In the genomic region with DNA sequence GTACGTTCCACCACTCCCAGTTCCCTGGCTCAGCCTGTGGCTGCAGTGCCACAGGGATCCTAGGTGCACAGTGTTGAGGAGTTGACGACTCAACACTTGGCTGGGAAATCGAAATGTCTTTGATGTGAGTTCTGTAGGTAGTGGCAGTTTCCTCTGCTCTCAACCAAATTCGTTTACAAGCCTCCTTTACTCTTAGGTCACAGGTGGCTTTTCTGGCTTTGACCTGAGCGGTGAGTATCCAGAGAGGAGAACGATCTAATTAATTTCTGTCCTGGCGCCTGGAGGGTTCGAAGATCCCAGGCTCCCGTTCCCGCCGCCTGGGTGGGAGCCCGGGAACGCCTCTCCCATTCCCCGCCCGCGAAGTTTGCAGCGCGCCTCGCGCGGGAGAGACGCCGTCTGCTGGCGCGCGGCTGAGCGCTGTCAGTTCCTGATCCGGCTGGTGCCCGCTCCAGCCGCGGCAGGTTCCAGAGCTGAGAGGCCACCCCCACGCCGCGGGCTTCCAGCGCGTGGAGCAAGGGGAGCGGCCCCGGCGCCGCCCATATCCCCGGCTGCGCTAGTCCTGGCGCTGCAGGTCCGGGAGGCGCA, we compare ENCODE assay signal across 1 cellular context.
TF ChIP-seq lines count a peak whose summit lies in the region.

A gene with protein sequence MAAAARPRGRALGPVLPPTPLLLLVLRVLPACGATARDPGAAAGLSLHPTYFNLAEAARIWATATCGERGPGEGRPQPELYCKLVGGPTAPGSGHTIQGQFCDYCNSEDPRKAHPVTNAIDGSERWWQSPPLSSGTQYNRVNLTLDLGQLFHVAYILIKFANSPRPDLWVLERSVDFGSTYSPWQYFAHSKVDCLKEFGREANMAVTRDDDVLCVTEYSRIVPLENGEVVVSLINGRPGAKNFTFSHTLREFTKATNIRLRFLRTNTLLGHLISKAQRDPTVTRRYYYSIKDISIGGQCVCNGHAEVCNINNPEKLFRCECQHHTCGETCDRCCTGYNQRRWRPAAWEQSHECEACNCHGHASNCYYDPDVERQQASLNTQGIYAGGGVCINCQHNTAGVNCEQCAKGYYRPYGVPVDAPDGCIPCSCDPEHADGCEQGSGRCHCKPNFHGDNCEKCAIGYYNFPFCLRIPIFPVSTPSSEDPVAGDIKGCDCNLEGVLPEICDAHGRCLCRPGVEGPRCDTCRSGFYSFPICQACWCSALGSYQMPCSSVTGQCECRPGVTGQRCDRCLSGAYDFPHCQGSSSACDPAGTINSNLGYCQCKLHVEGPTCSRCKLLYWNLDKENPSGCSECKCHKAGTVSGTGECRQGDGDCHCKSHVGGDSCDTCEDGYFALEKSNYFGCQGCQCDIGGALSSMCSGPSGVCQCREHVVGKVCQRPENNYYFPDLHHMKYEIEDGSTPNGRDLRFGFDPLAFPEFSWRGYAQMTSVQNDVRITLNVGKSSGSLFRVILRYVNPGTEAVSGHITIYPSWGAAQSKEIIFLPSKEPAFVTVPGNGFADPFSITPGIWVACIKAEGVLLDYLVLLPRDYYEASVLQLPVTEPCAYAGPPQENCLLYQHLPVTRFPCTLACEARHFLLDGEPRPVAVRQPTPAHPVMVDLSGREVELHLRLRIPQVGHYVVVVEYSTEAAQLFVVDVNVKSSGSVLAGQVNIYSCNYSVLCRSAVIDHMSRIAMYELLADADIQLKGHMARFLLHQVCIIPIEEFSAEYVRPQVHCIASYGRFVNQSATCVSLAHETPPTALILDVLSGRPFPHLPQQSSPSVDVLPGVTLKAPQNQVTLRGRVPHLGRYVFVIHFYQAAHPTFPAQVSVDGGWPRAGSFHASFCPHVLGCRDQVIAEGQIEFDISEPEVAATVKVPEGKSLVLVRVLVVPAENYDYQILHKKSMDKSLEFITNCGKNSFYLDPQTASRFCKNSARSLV (N-terminal part only) (plus strand): TSS at position 423 of the 585 bp plus-strand sequence. CDS start 231 bp downstream, outside the sequence.

TF ChIP-seq in GM23338, 12 proteins besides CTCF, POLR2A, EP300 and RAD21 (continued from another document):
- TF ChIP-seq, protein P1, sequence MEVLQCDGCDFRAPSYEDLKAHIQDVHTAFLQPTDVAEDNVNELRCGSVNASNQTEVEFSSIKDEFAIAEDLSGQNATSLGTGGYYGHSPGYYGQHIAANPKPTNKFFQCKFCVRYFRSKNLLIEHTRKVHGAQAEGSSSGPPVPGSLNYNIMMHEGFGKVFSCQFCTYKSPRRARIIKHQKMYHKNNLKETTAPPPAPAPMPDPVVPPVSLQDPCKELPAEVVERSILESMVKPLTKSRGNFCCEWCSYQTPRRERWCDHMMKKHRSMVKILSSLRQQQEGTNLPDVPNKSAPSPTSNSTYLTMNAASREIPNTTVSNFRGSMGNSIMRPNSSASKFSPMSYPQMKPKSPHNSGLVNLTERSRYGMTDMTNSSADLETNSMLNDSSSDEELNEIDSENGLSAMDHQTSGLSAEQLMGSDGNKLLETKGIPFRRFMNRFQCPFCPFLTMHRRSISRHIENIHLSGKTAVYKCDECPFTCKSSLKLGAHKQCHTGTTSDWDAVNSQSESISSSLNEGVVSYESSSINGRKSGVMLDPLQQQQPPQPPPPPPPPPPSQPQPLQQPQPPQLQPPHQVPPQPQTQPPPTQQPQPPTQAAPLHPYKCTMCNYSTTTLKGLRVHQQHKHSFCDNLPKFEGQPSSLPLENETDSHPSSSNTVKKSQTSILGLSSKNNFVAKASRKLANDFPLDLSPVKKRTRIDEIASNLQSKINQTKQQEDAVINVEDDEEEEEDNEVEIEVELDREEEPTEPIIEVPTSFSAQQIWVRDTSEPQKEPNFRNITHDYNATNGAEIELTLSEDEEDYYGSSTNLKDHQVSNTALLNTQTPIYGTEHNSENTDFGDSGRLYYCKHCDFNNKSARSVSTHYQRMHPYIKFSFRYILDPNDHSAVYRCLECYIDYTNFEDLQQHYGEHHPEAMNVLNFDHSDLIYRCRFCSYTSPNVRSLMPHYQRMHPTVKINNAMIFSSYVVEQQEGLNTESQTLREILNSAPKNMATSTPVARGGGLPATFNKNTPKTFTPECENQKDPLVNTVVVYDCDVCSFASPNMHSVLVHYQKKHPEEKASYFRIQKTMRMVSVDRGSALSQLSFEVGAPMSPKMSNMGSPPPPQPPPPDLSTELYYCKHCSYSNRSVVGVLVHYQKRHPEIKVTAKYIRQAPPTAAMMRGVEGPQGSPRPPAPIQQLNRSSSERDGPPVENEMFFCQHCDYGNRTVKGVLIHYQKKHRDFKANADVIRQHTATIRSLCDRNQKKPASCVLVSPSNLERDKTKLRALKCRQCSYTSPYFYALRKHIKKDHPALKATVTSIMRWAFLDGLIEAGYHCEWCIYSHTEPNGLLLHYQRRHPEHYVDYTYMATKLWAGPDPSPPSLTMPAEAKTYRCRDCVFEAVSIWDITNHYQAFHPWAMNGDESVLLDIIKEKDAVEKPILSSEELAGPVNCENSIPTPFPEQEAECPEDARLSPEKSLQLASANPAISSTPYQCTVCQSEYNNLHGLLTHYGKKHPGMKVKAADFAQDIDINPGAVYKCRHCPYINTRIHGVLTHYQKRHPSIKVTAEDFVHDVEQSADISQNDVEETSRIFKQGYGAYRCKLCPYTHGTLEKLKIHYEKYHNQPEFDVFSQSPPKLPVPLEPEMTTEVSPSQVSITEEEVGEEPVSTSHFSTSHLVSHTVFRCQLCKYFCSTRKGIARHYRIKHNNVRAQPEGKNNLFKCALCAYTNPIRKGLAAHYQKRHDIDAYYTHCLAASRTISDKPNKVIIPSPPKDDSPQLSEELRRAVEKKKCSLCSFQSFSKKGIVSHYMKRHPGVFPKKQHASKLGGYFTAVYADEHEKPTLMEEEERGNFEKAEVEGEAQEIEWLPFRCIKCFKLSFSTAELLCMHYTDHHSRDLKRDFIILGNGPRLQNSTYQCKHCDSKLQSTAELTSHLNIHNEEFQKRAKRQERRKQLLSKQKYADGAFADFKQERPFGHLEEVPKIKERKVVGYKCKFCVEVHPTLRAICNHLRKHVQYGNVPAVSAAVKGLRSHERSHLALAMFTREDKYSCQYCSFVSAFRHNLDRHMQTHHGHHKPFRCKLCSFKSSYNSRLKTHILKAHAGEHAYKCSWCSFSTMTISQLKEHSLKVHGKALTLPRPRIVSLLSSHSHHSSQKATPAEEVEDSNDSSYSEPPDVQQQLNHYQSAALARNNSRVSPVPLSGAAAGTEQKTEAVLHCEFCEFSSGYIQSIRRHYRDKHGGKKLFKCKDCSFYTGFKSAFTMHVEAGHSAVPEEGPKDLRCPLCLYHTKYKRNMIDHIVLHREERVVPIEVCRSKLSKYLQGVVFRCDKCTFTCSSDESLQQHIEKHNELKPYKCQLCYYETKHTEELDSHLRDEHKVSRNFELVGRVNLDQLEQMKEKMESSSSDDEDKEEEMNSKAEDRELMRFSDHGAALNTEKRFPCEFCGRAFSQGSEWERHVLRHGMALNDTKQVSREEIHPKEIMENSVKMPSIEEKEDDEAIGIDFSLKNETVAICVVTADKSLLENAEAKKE (CRISPR knock-in tag; IDR thresholded peaks at IDR 0.05) = no peak
TF ChIP-seq in GM23338: peak in this region for 0.
